ENCODE assay signal across 8 cellular contexts in the genomic region with DNA sequence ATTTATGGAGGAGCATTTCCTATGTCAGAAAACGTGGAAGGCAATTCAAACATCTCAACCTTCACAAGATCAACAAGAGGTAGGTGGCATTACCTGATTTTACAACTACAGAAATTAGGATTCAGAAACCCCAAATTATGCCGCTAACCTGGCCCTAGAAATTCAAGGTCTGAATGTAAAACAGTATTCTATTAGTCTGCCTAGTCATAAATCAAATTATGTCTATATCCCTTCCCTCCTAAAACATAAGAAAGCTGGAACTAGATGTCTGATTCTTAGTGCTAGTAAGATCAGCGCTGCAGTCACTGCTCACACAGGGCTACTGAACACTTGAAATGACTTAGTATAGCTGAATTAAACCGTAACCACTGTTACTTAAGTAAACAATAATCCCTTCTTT. TPM values are rescaled to one million over a fixed set of nuclear protein-coding genes. Genes with fewer than 3 reads are reported as not detected.
A peak's percentile ranks its signal among the peaks of the same experiment; 100 is the strongest.
DNase-seq lines count a peak whose midpoint lies in the region; ATAC-seq and TF ChIP-seq lines count a peak whose summit lies in the region.

No MANE protein-coding gene starts in this region.

- H3K9me3 ChIP-seq in AG04450 (ENCODE audit: control insufficient read depth, insufficient read depth, low read length) (no peaks in the 10 kb centered on the region; the same call in 1 of the 2 replicates), IMR-90 (ENCODE audit: control insufficient read depth, insufficient read depth, low read length) (no peaks in the 10 kb centered on the region), mucosa of stomach (ENCODE audit: control insufficient read depth, low read length) (no peaks in the 10 kb centered on the region)

- no peak overlapping the region for H3K4ac ChIP-seq in IMR-90 (ENCODE audit: low read depth, low read length)

- H2BK15ac ChIP-seq in IMR-90 (ENCODE audit: low read depth, low read length): no peak overlapping the region

- no peak overlapping the region for H2AFZ ChIP-seq in IMR-90 (replicated peaks; ENCODE audit: low read length, poor library complexity)

- H3K18ac ChIP-seq in IMR-90 (ENCODE audit: low read depth, low read length): no peak overlapping the region

- peak overlapping the region; percentile 96 for H3K4me3 ChIP-seq in AG04450 (ENCODE audit: low read depth, low read length)
- peak overlapping the region; percentile 73 for H3K4me3 ChIP-seq in IMR-90 (ENCODE audit: insufficient read depth, low read depth, low read length)
- H3K4me3 ChIP-seq in cardiac fibroblast (replicated peaks in 1 of 2; ENCODE audit: low read depth in 2 of 2, low read length in 2 of 2): peak overlapping the region; percentile 94 to 98
- peak overlapping the region; percentile 78 for H3K4me3 ChIP-seq in mucosa of stomach (ENCODE audit: low read length)

- CTCF ChIA-PET in AG04450 (lab: Charles Lee): no interaction called here
- CTCF ChIA-PET in IMR-90 (lab: Yijun Ruan, JAX): no interaction called here

- H2AK5ac ChIP-seq in IMR-90 (ENCODE audit: low read depth, low read length): 0 out of 2 replicates have a peak overlapping the region, but pooled peaks have one; percentile 4

- H3K36me3 ChIP-seq in IMR-90 (ENCODE audit: control insufficient read depth, insufficient read depth, low read length): peaks cover 9% of the 10 kb centered on the region
- H3K36me3 ChIP-seq in mucosa of stomach (ENCODE audit: control insufficient read depth, insufficient read depth, low read length): no peaks in the 10 kb centered on the region

- H4K5ac ChIP-seq in IMR-90 (ENCODE audit: low read depth, low read length): no peak overlapping the region

- no peaks in the 10 kb centered on the region for H3K27me3 ChIP-seq in AG04450 (ENCODE audit: control insufficient read depth, insufficient read depth, low read length)
- H3K27me3 ChIP-seq in IMR-90 (ENCODE audit: control insufficient read depth, insufficient read depth, low read length): no peaks in the 10 kb centered on the region
- no peaks in the 10 kb centered on the region for H3K27me3 ChIP-seq in mucosa of stomach (ENCODE audit: control insufficient read depth, insufficient read depth, low read length)

- H3K79me1 ChIP-seq in IMR-90 (ENCODE audit: low read depth in 1 of 2, low read length in 2 of 2): peaks cover 0 to 23% of the 10 kb centered on the region in 2 experiments; a peak in 2 of 4 replicates

- no peak overlapping the region for H4K91ac ChIP-seq in IMR-90 (ENCODE audit: insufficient read depth, low read depth, low read length)

- no TSS peak for BruUV-seq in IMR-90 (replicated peaks; lab: Mats Ljungman, UMichigan)

- ATAC-seq in IMR-90 (ENCODE audit: low read depth) (no peak), HG03159 (IDR thresholded peaks at IDR 0.05; ENCODE audit: unreplicated experiment) (no peak)

- no peak overlapping the region for H4K8ac ChIP-seq in IMR-90 (ENCODE audit: low read depth in 2 of 2, low read length in 2 of 2)

- H3K9ac ChIP-seq in IMR-90 (ENCODE audit: low read depth, low read length) (peak overlapping the region; percentile 88; the same call in 1 of the 2 replicates), mucosa of stomach (ENCODE audit: low read length) (peak overlapping the region; percentile 90)

- H2BK5ac ChIP-seq in IMR-90 (ENCODE audit: low read depth, low read length, poor library complexity, severe bottlenecking): peak overlapping the region; percentile 8

- H3K23ac ChIP-seq in IMR-90 (ENCODE audit: low read depth, low read length): peak overlapping the region; percentile 87

- H3K4me1 ChIP-seq in IMR-90 (ENCODE audit: control insufficient read depth, insufficient read depth, low read length) (0 out of 2 replicates have a peak, but pooled peaks cover 1% of the 10 kb centered on the region), mucosa of stomach (ENCODE audit: control insufficient read depth, insufficient read depth, low read length) (no peaks in the 10 kb centered on the region)

- H3K4me2 ChIP-seq in IMR-90 (ENCODE audit: low read depth, low read length): peak overlapping the region; percentile 99

- H3K9me1 ChIP-seq in IMR-90 (ENCODE audit: insufficient read depth, low read length): no peaks in the 10 kb centered on the region; the same call in 1 of the 2 replicates

- H2BK120ac ChIP-seq in IMR-90 (ENCODE audit: low read depth, low read length): no peak overlapping the region

- POLR2A ChIA-PET in AG04450 (lab: Yijun Ruan, JAX): no interaction called here
- POLR2A ChIA-PET in IMR-90 (lab: Charles Lee; ENCODE audit: unreplicated experiment): no interaction called here

- TF ChIP-seq RAD21 in IMR-90 (IDR thresholded peaks at IDR 0.05; ENCODE audit: low read length): no peak

- H2AK9ac ChIP-seq in IMR-90 (replicated peaks; ENCODE audit: low read depth, low read length, poor library complexity): no peak overlapping the region

- no CpG with 5 or more reads among the region's 4 CpGs for WGBS in IMR-90 (ENCODE audit: extremely low coverage in 2 of 2, insufficient read length in 1 of 2), 2 experiments

- dilution Hi-C loops in IMR-90 (cut with HindIII; ENCODE audit: low sequenced_read_pairs, unreplicated experiment): no loop called here

- DNase-seq in AG04450 (ENCODE audit: low read depth, low spot score) (no peak), IMR-90 (no peak), cardiac fibroblast (ENCODE audit: low read depth in 2 of 2) (no peak), NCI-H748 (lab: John Stamatoyannopoulos, UW; ENCODE audit: unreplicated experiment) (no peak), NCI-H1436 (lab: John Stamatoyannopoulos, UW) (no peak), islet precursor cell (no peak)

- no peak overlapping the region for H2BK20ac ChIP-seq in IMR-90 (ENCODE audit: low read depth, low read length)

- H3K14ac ChIP-seq in IMR-90 (replicated peaks; ENCODE audit: low read depth, low read length): 0 out of 2 replicates have a peak overlapping the region, but pooled peaks have one; percentile 86

- no peak for TF ChIP-seq CTCF in AG04450 (IDR thresholded peaks at IDR 0.05; ENCODE audit: low read depth, low read length)
- TF ChIP-seq CTCF in IMR-90 (conservative IDR thresholded peaks at IDR 0.05; ENCODE audit: low read depth, low read length): no peak
- no peak for TF ChIP-seq CTCF in cardiac fibroblast (IDR thresholded peaks at IDR 0.05; ENCODE audit: low read depth, low read length)

- in situ Hi-C loops in IMR-90 (cut with MboI; ENCODE audit: low sequenced_read_pairs): no loop called here

- no peak for TF ChIP-seq POLR2A in IMR-90 (IDR thresholded peaks at IDR 0.05; ENCODE audit: low read depth, low read length)

- H3K27ac ChIP-seq in AG04450 (ENCODE audit: low read depth, low read length): no peak overlapping the region
- no peak overlapping the region for H3K27ac ChIP-seq in IMR-90 (ENCODE audit: insufficient read depth, low read length)

- peaks cover 58% of the 10 kb centered on the region for H4K20me1 ChIP-seq in IMR-90 (ENCODE audit: insufficient read depth, low read length)

- peak overlapping the region; percentile 78; the same call in 1 of the 2 replicates for H3K56ac ChIP-seq in IMR-90 (ENCODE audit: extremely low read depth, insufficient read depth, low read length)

- intact Hi-C loops in IMR-90 (cut with micrococcal nuclease): no loop called here

TF ChIP-seq in IMR-90, 13 proteins besides CTCF, POLR2A, EP300 and RAD21:
- no peak for TF ChIP-seq CEBPB (IDR thresholded peaks at IDR 0.05; ENCODE audit: low read depth, low read length)
- no peak for TF ChIP-seq CHD1 (IDR thresholded peaks at IDR 0.05; ENCODE audit: low read depth, low read length)
- no peak for TF ChIP-seq FOS (IDR thresholded peaks at IDR 0.05; ENCODE audit: low read depth, low read length)
- no peak for TF ChIP-seq NFE2L2 (IDR thresholded peaks at IDR 0.05; ENCODE audit: low read depth, low read length)
- no peak for TF ChIP-seq MXI1 (IDR thresholded peaks at IDR 0.05; ENCODE audit: borderline replicate concordance, low read depth, low read length)
- TF ChIP-seq USF2 (IDR thresholded peaks at IDR 0.05; ENCODE audit: low read depth, low read length): no peak
- TF ChIP-seq, protein P1, sequence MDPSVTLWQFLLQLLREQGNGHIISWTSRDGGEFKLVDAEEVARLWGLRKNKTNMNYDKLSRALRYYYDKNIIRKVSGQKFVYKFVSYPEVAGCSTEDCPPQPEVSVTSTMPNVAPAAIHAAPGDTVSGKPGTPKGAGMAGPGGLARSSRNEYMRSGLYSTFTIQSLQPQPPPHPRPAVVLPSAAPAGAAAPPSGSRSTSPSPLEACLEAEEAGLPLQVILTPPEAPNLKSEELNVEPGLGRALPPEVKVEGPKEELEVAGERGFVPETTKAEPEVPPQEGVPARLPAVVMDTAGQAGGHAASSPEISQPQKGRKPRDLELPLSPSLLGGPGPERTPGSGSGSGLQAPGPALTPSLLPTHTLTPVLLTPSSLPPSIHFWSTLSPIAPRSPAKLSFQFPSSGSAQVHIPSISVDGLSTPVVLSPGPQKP (IDR thresholded peaks at IDR 0.05; ENCODE audit: borderline replicate concordance, low read depth, low read length): no peak
- no peak for TF ChIP-seq BHLHE40 (IDR thresholded peaks at IDR 0.05; ENCODE audit: low read depth, low read length)
- TF ChIP-seq RCOR1 (IDR thresholded peaks at IDR 0.05; ENCODE audit: insufficient replicate concordance, low read length): no peak
- no peak for TF ChIP-seq RFX5 (IDR thresholded peaks at IDR 0.05; ENCODE audit: low read depth, low read length)
- no peak for TF ChIP-seq SMC3 (IDR thresholded peaks at IDR 0.05; ENCODE audit: low read depth, low read length)

RNA-seq across cellular contexts. Expression of gene TOMM20, which starts 1.4 kb away (rescaled TPM):
- polyA plus RNA-seq in AG04450 (2011; rRNA removed): 82.2 and 94.0 TPM in 2 replicates
- polyA minus RNA-seq in AG04450 (2011; rRNA and poly(A)+ RNA removed): 30.5 and 49.9 TPM in 2 replicates
- total RNA-seq in IMR-90 (2012; rRNA removed): 75.3 and 135 TPM in 2 replicates
- 70.5 and 84.4 TPM in 2 replicates for polyA plus RNA-seq in IMR-90 (2012; rRNA removed)
- polyA plus RNA-seq in IMR-90 (2012; cell fraction: cytosol; rRNA removed): 21.2 and 21.9 TPM in 2 replicates
- polyA plus RNA-seq in IMR-90 (2012; cell fraction: nucleus; rRNA removed; ENCODE audit: low replicate concordance): 5.2 and 27.0 TPM in 2 replicates

RNA-seq across cellular contexts. Expression of gene RBM34, which starts 33.8 kb away (rescaled TPM):
- polyA plus RNA-seq in AG04450 (2011; rRNA removed) (32.3 and 47.0 TPM in 2 replicates), IMR-90 (2012; rRNA removed) (31.8 and 34.0 TPM in 2 replicates)
- polyA minus RNA-seq in AG04450 (2011; rRNA and poly(A)+ RNA removed): 25.4 and 26.2 TPM in 2 replicates
- total RNA-seq in IMR-90 (2012; rRNA removed): 28.7 and 61.7 TPM in 2 replicates
- polyA plus RNA-seq in IMR-90 (2012; cell fraction: cytosol; rRNA removed): 11.0 and 16.7 TPM in 2 replicates
- 5.5 and 27.9 TPM in 2 replicates for polyA plus RNA-seq in IMR-90 (2012; cell fraction: nucleus; rRNA removed; ENCODE audit: low replicate concordance)
